15 cellular contexts compared by ENCODE assay signal in genomic region chr10:11535376-11535959, GRCh38.
DNase-seq lines count a peak whose midpoint lies in the region; ATAC-seq and TF ChIP-seq lines count a peak whose summit lies in the region.
"Had no signal": no experiment of that assay in that cellular context is flagged by ENCODE, and none has a peak within 500 bp of the region (broad histone marks: within the 10 kb centered on the region; RNA-seq: fewer than 3 reads in every experiment).

No MANE protein-coding gene starts in this region.

- WGBS in SK-N-SH (ENCODE audit: low lambda C conversion rate): 97% methylated on average over 5 of the region's 5 CpGs

- H3K4me3 ChIP-seq in GM08714 (ENCODE audit: low read length) (peak overlapping the region; percentile 25; the same call in 1 of the 2 replicates), SK-N-SH (ENCODE audit: low read depth in 2 of 2, low read length in 1 of 2) (no peak overlapping the region)
- H3K4me3 ChIP-seq: uterus had no signal

- no peak overlapping the region for H3K9ac ChIP-seq in SK-N-SH

- no peaks in the 10 kb centered on the region for H3K36me3 ChIP-seq in SK-N-SH (replicated peaks in 1 of 2; ENCODE audit: control insufficient read depth in 1 of 2, insufficient read depth in 2 of 2, low read length in 1 of 2)
- H3K36me3 ChIP-seq: uterus had no signal

- H3K9me3 ChIP-seq in SK-N-SH: no peaks in the 10 kb centered on the region
- H3K9me3 ChIP-seq: uterus had no signal

- no peak for TF ChIP-seq EP300 in SK-N-SH (IDR thresholded peaks at IDR 0.05; ENCODE audit: borderline replicate concordance in 1 of 2, low read depth in 1 of 2, low read length in 1 of 2)

- H4K20me1 ChIP-seq in SK-N-SH (ENCODE audit: insufficient read depth): peaks cover 8% of the 10 kb centered on the region

- peak; percentile 16 for DNase-seq in RPMI8226
- DNase-seq in central memory CD4-positive, alpha-beta T cell: no peak
- DNase-seq in activated CD4-positive, CD25-positive, alpha-beta regulatory T cell (lab: John Stamatoyannopoulos, UW): no peak
- DNase-seq in SK-N-SH: no peak
- DNase-seq: IMR-90; NCI-H1694; NCI-H774; SIG-M5; stimulated activated CD4-positive, alpha-beta T cell treated with anti-CD3 and anti-CD28 coated beads, Interleukin-2, amount 100 ng/mL, for 48 hours; uterus had no signal

- POLR2A ChIA-PET in SK-N-SH (lab: Yijun Ruan, JAX): no interaction called here

- no peak overlapping the region for H3K27ac ChIP-seq in SK-N-SH (ENCODE audit: low read depth in 2 of 2, low read length in 1 of 2)
- H3K27ac ChIP-seq: uterus had no signal

- no peak overlapping the region for H2AFZ ChIP-seq in SK-N-SH (ENCODE audit: low read depth)

- H3K27me3 ChIP-seq in SK-N-SH (ENCODE audit: insufficient read depth): no peaks in the 10 kb centered on the region
- H3K27me3 ChIP-seq: uterus had no signal

- ATAC-seq in GM19328 (IDR thresholded peaks at IDR 0.05; ENCODE audit: unreplicated experiment) (peak; percentile 41), HG03095 (IDR thresholded peaks at IDR 0.05; ENCODE audit: unreplicated experiment) (peak; percentile 41), GM21515 (IDR thresholded peaks at IDR 0.05; ENCODE audit: unreplicated experiment) (no peak)
- ATAC-seq: activated naive CD4-positive, alpha-beta T cell treated with anti-CD3 and anti-CD28 coated beads, Interleukin-2, amount 50 U/mL, for 72 hours had no signal

- no peaks in the 10 kb centered on the region for H3K9me2 ChIP-seq in SK-N-SH

- no peak overlapping the region for H3K4me2 ChIP-seq in SK-N-SH

- H3K4me1 ChIP-seq in SK-N-SH (ENCODE audit: control insufficient read depth in 1 of 2, insufficient read depth in 2 of 2, low read depth in 1 of 2, low read length in 1 of 2): peaks cover 3 to 5% of the 10 kb centered on the region in 2 experiments; a peak in 3 of 4 replicates
- H3K4me1 ChIP-seq: uterus had no signal

- no peak for TF ChIP-seq RAD21 in SK-N-SH (IDR thresholded peaks at IDR 0.05; ENCODE audit: low read length)

- no peaks in the 10 kb centered on the region for H3F3A ChIP-seq in SK-N-SH (replicated peaks; ENCODE audit: insufficient read depth)

- CTCF ChIA-PET in SK-N-SH (lab: Yijun Ruan, JAX): interaction anchor here (0.8 to 1.5 kb wide), 5 partner anchors 10 to 189 kb away, joined by 3 read pairs; no protein-coding TSS in a partner anchor

- peaks cover 12% of the 10 kb centered on the region; the same call in 1 of the 2 replicates for H3K79me2 ChIP-seq in SK-N-SH (ENCODE audit: insufficient read depth)

- no peak for TF ChIP-seq CTCF in SK-N-SH (IDR thresholded peaks at IDR 0.05)

TF ChIP-seq in SK-N-SH, 30 proteins besides CTCF, POLR2A, EP300 and RAD21:
- no peak for TF ChIP-seq YY1 (IDR thresholded peaks at IDR 0.05; ENCODE audit: low read depth)
- no peak for TF ChIP-seq REST (IDR thresholded peaks at IDR 0.05; ENCODE audit: low read depth, low read length)
- TF ChIP-seq USF1 (IDR thresholded peaks at IDR 0.05; ENCODE audit: borderline replicate concordance, low read depth): no peak
- no peak for TF ChIP-seq EZH2phosphoT487 (IDR thresholded peaks at IDR 0.05; ENCODE audit: borderline replicate concordance, low read depth)
- TF ChIP-seq RXRA (IDR thresholded peaks at IDR 0.05; ENCODE audit: borderline replicate concordance, low read depth): no peak
- no peak for TF ChIP-seq TEAD4 (IDR thresholded peaks at IDR 0.05; ENCODE audit: borderline replicate concordance, insufficient read depth)
- TF ChIP-seq PBX3 (IDR thresholded peaks at IDR 0.05): no peak
- TF ChIP-seq IRF3 (IDR thresholded peaks at IDR 0.05; ENCODE audit: low read depth, low read length): no peak
- TF ChIP-seq SIN3A (IDR thresholded peaks at IDR 0.05; ENCODE audit: borderline replicate concordance, low read depth, low read length): no peak
- no peak for TF ChIP-seq RFX5 (IDR thresholded peaks at IDR 0.05; ENCODE audit: low read length)
- no peak for TF ChIP-seq MEF2A (IDR thresholded peaks at IDR 0.05; ENCODE audit: borderline replicate concordance, low read depth)
- no peak for TF ChIP-seq JUND (IDR thresholded peaks at IDR 0.05)
- TF ChIP-seq FOSL2 (IDR thresholded peaks at IDR 0.05; ENCODE audit: borderline replicate concordance, low read depth): no peak
- no peak for TF ChIP-seq FOXJ3 (CRISPR knock-in tag; IDR thresholded peaks at IDR 0.05)
- no peak for TF ChIP-seq GABPA (IDR thresholded peaks at IDR 0.05; ENCODE audit: low read depth)
- no peak for TF ChIP-seq NRF1 (IDR thresholded peaks at IDR 0.05; ENCODE audit: low read depth, low read length)
- no peak for TF ChIP-seq RCOR1 (IDR thresholded peaks at IDR 0.05; ENCODE audit: low read length)
- TF ChIP-seq MAX (IDR thresholded peaks at IDR 0.05; ENCODE audit: low read depth): no peak
- no peak for TF ChIP-seq MXI1 (IDR thresholded peaks at IDR 0.05; ENCODE audit: low read depth, low read length)
- no peak for TF ChIP-seq TCF12 (IDR thresholded peaks at IDR 0.05)
TF ChIP-seq in SK-N-SH: peak in this region for 0.
